Comparison of ENCODE assay signal across 17 cellular contexts in the genomic region with DNA sequence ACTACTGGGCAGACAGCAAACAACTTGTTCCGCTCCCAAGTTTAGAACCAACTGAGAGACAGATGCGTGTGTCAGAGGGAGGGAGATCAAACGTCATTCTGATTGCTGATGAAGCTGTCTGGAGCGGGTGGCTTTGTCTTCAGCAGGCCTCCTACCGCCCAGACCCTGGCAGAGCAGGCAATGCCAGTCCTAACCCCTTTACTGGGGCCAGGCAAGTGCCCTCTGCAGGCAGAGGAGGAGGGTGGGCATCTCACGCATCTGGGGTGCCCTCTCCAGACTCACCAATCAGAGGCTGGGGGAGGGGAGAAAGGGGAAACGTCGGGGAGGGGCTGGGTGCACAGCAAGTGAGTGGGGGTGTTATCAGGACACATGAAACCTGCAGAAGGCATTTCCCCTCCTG.
DNase-seq lines count a peak whose midpoint lies in the region; ATAC-seq, FAIRE-seq and TF ChIP-seq lines count a peak whose summit lies in the region.
"Had no signal": no experiment of that assay in that cellular context is flagged by ENCODE, and none has a peak within 500 bp of the region (broad histone marks: within the 10 kb centered on the region; RNA-seq: fewer than 3 reads in every experiment).

No MANE protein-coding gene starts in this region.

- H3K23me2 ChIP-seq in H1 (ENCODE audit: low read depth, low read length) = peaks cover 5% of the 10 kb centered on the region; the same call in 1 of the 2 replicates

- no peaks in the 10 kb centered on the region for H3K9me3 ChIP-seq in Karpas-422 (ENCODE audit: low read length)
- H3K9me3 ChIP-seq in H1 (ENCODE audit: insufficient read depth in 2 of 2, low read depth in 1 of 2, low read length in 1 of 2) = no peaks in the 10 kb centered on the region
- no peaks in the 10 kb centered on the region for H3K9me3 ChIP-seq in effector memory CD4-positive, alpha-beta T cell (ENCODE audit: control insufficient read depth, low read length)
- H3K9me3 ChIP-seq in left lung = no peaks in the 10 kb centered on the region
- H3K9me3 ChIP-seq: breast epithelium, lower lobe of right lung had no signal

- no peak overlapping the region for H4K91ac ChIP-seq in H1 (replicated peaks; ENCODE audit: insufficient read length, low read length)

- CTCF ChIA-PET in H1 (lab: Charles Lee; ENCODE audit: partially characterized antibody) = interaction anchor here (0.7 to 1.7 kb wide), 3 partner anchors 34 to 189 kb away, joined by 3 to 4 read pairs (median 3); no protein-coding TSS in a partner anchor

- H3K27me3 ChIP-seq in Karpas-422 (ENCODE audit: low read length) (no peaks in the 10 kb centered on the region), H1 (replicated peaks in 1 of 4; ENCODE audit: control insufficient read depth in 3 of 4, extremely low read depth in 1 of 4, insufficient read depth in 3 of 4, low read length in 3 of 4) (no peaks in the 10 kb centered on the region; a peak in 1 of 7 replicates), left lung (peaks cover 0 to 16% of the 10 kb centered on the region in 2 donors)
- H3K27me3 ChIP-seq in effector memory CD4-positive, alpha-beta T cell (replicated peaks; ENCODE audit: control insufficient read depth, insufficient read depth, low read length, poor library complexity, severe bottlenecking) = no peaks in the 10 kb centered on the region
- H3K27me3 ChIP-seq: breast epithelium had no signal

- H3K4me3 ChIP-seq in Karpas-422 (ENCODE audit: low read length) = no peak overlapping the region
- no peak overlapping the region for H3K4me3 ChIP-seq in H1 (ENCODE audit: extremely low read depth in 1 of 4, insufficient read depth in 2 of 4, low read depth in 3 of 4, low read length in 4 of 4)
- no peak overlapping the region for H3K4me3 ChIP-seq in effector memory CD4-positive, alpha-beta T cell (ENCODE audit: insufficient read depth, low read depth, low read length, poor library complexity, severe bottlenecking)
- H3K4me3 ChIP-seq in left lung = no peak overlapping the region
- H3K4me3 ChIP-seq: breast epithelium, lower lobe of right lung had no signal

- no peaks in the 10 kb centered on the region for H3K9me2 ChIP-seq in Karpas-422 (replicated peaks; ENCODE audit: insufficient read depth, low read length)

- intact Hi-C loops in left lung (cut with DNase I) = no loop called here

- no peak overlapping the region for H3K18ac ChIP-seq in H1 (ENCODE audit: extremely low read depth, low read length)

- peak overlapping the region; percentile 35; the same call in 1 of the 2 replicates for H4K8ac ChIP-seq in H1 (ENCODE audit: extremely low read depth, insufficient read depth, low read length)

- H3K9ac ChIP-seq in Karpas-422 (ENCODE audit: low read length) (no peak overlapping the region), H1 (replicated peaks in 1 of 4; ENCODE audit: extremely low read depth in 1 of 4, low read depth in 3 of 4, low read length in 3 of 4) (no peak overlapping the region)

- no peak overlapping the region for H2BK5ac ChIP-seq in H1 (ENCODE audit: low read depth, low read length)

- H3K36me3 ChIP-seq in Karpas-422 (ENCODE audit: insufficient read depth, low read length) (no peaks in the 10 kb centered on the region), H1 (ENCODE audit: control insufficient read depth in 2 of 4, insufficient read depth in 4 of 4, low read length in 3 of 4) (no peaks in the 10 kb centered on the region), left lung (no peaks in the 10 kb centered on the region)
- H3K36me3 ChIP-seq in effector memory CD4-positive, alpha-beta T cell (ENCODE audit: control insufficient read depth, insufficient read depth, low read length) = no peaks in the 10 kb centered on the region
- H3K36me3 ChIP-seq: breast epithelium, lower lobe of right lung had no signal

- H2BK15ac ChIP-seq in H1 (ENCODE audit: low read length) = no peak overlapping the region

- peak; percentile 76 for DNase-seq in DMS 273 (lab: John Stamatoyannopoulos, UW; ENCODE audit: unreplicated experiment)
- peak; percentile 57 for DNase-seq in Karpas-422
- no peak for DNase-seq in H1 (ENCODE audit: low read depth in 1 of 2, low spot score in 2 of 2)
- DNase-seq in islet precursor cell = peak; percentile 31
- DNase-seq in effector memory CD4-positive, alpha-beta T cell = no peak
- no peak for DNase-seq in NCI-H2227 treated with DMSO at 0.1 percent for 48 hours (lab: John Stamatoyannopoulos, UW)
- DNase-seq in left lung = no peak
- DNase-seq: activated CD4-positive, alpha-beta T cell treated with anti-CD3 and anti-CD28 coated beads for 4 hours; COR-L47; lower lobe of right lung; natural killer cell; NCI-H2029; stimulated activated CD4-positive, alpha-beta T cell treated with anti-CD3 and anti-CD28 coated beads, Interleukin-1b, Interleukin-23, amount 100 ng/mL, for 48 hours; T-helper 9 cell had no signal

- POLR2A ChIA-PET in H1 (lab: Charles Lee; ENCODE audit: partially characterized antibody) = no interaction called here

- no peak overlapping the region for H3K4ac ChIP-seq in H1 (replicated peaks; ENCODE audit: insufficient read length, low read depth, low read length)

- H2BK20ac ChIP-seq in H1 (ENCODE audit: low read length) = no peak overlapping the region

- H4K5ac ChIP-seq in H1 (ENCODE audit: insufficient read length, low read depth, low read length) = no peak overlapping the region

- no peaks in the 10 kb centered on the region for H3K4me1 ChIP-seq in Karpas-422 (ENCODE audit: low read length)
- H3K4me1 ChIP-seq in H1 (replicated peaks in 1 of 4; ENCODE audit: control insufficient read depth in 3 of 4, insufficient read depth in 4 of 4, low read length in 3 of 4) = peaks cover 0 to 2% (median 0%) of the 10 kb centered on the region in 4 experiments; a peak in 1 of 7 replicates
- no peaks in the 10 kb centered on the region for H3K4me1 ChIP-seq in effector memory CD4-positive, alpha-beta T cell (ENCODE audit: control insufficient read depth, insufficient read depth, low read length, poor library complexity, severe bottlenecking)
- H3K4me1 ChIP-seq in left lung = no peaks in the 10 kb centered on the region
- H3K4me1 ChIP-seq: breast epithelium, lower lobe of right lung had no signal

- TF ChIP-seq POLR2A in H1 (IDR thresholded peaks at IDR 0.05; ENCODE audit: control extremely low read depth in 1 of 2, low read depth in 2 of 2, low read length in 2 of 2) = no peak

- TF ChIP-seq CTCF in H1 (IDR thresholded peaks at IDR 0.05; ENCODE audit: control extremely low read depth in 1 of 3, insufficient read depth in 1 of 3, low read depth in 1 of 3, low read length in 3 of 3) (peak; percentile 19 to 34 (median 30); a peak in 3 of 4 replicates), left lung (IDR thresholded peaks at IDR 0.05) (no peak)

- H3K14ac ChIP-seq in H1 (ENCODE audit: insufficient read length) = no peak overlapping the region

- no peak overlapping the region for H3K23ac ChIP-seq in H1 (ENCODE audit: insufficient read length)

- no peaks in the 10 kb centered on the region for H3K79me2 ChIP-seq in Karpas-422 (ENCODE audit: low read length)
- no peaks in the 10 kb centered on the region for H3K79me2 ChIP-seq in H1 (ENCODE audit: control insufficient read depth in 1 of 2, insufficient read depth in 2 of 2, low read length in 2 of 2)

- H4K20me1 ChIP-seq in Karpas-422 (ENCODE audit: insufficient read depth, low read depth, low read length) (0 out of 2 replicates have a peak, but pooled peaks cover 3% of the 10 kb centered on the region), H1 (replicated peaks in 1 of 2; ENCODE audit: control insufficient read depth in 1 of 2, insufficient read depth in 2 of 2, low read length in 2 of 2) (no peaks in the 10 kb centered on the region)

- no peak overlapping the region for H3K56ac ChIP-seq in H1 (replicated peaks; ENCODE audit: insufficient read length, low read depth, low read length)

- no peak overlapping the region for H3K27ac ChIP-seq in Karpas-422 (ENCODE audit: low read length)
- H3K27ac ChIP-seq in H1 (ENCODE audit: low read depth, low read length) = no peak overlapping the region
- no peak overlapping the region for H3K27ac ChIP-seq in effector memory CD4-positive, alpha-beta T cell (ENCODE audit: insufficient read depth, low read length, poor library complexity, severe bottlenecking)
- H3K27ac ChIP-seq in left lung = no peak overlapping the region
- H3K27ac ChIP-seq: breast epithelium, lower lobe of right lung had no signal

- WGBS in H1 (ENCODE audit: extremely low coverage in 1 of 2, insufficient coverage in 1 of 2, insufficient read length in 1 of 2, insufficient replicate concordance in 2 of 2, low coverage in 1 of 2, low lambda C conversion rate in 2 of 2, missing lambda C conversion rate in 1 of 2), 2 experiments = 58% methylated on average over 4 of the region's 8 CpGs; no CpG with 5 or more reads in 1 of the 2 experiments

- FAIRE-seq in H1 (lab: Jason Lieb, UNC) = no peak
- FAIRE-seq: G401.6 had no signal

- H2AFZ ChIP-seq in Karpas-422 (ENCODE audit: low read length) (no peak overlapping the region), H1 (ENCODE audit: low read length) (no peak overlapping the region)

- no peak overlapping the region for H2AK5ac ChIP-seq in H1 (ENCODE audit: low read depth, low read length)

- ATAC-seq in HG02885 (IDR thresholded peaks at IDR 0.05; ENCODE audit: poor library complexity, unreplicated experiment) = no peak
- ATAC-seq in left lung = no peak
- ATAC-seq: lower lobe of right lung, natural killer cell had no signal

- TF ChIP-seq EP300 in H1 (IDR thresholded peaks at IDR 0.05; ENCODE audit: borderline replicate concordance in 1 of 2, low read depth in 2 of 2, low read length in 2 of 2) = no peak

- H2BK12ac ChIP-seq in H1 (ENCODE audit: low read depth, low read length) = no peak overlapping the region

- H2BK120ac ChIP-seq in H1 (replicated peaks; ENCODE audit: low read depth, low read length) = no peak overlapping the region

- no peaks in the 10 kb centered on the region for H3K79me1 ChIP-seq in H1 (ENCODE audit: low read depth, low read length)

- TF ChIP-seq RAD21 in H1 (IDR thresholded peaks at IDR 0.05 in 1 of 2, conservative IDR thresholded peaks at IDR 0.05 in 1 of 2; ENCODE audit: low read depth in 2 of 2, low read length in 2 of 2) = no peak; a peak in 1 of 4 replicates

- H3K4me2 ChIP-seq in Karpas-422 (ENCODE audit: low read depth, low read length, poor library complexity, severe bottlenecking) (no peak overlapping the region), H1 (ENCODE audit: insufficient read depth in 1 of 2, low read depth in 2 of 2, low read length in 2 of 2) (no peak overlapping the region)

TF ChIP-seq in H1, 55 proteins besides CTCF, POLR2A, EP300 and RAD21:
- TF ChIP-seq CBX5 (IDR thresholded peaks at IDR 0.05; ENCODE audit: low read depth, low read length) (no peak), RFX5 (IDR thresholded peaks at IDR 0.05; ENCODE audit: borderline replicate concordance, low read depth, low read length) (no peak), EGR1 (IDR thresholded peaks at IDR 0.05; ENCODE audit: borderline replicate concordance, low read depth, low read length) (no peak), GABPA (IDR thresholded peaks at IDR 0.05; ENCODE audit: borderline replicate concordance, insufficient read depth, low read length) (no peak)

Comparison
In these comparisons a context has a peak if more than half of its experiments do, and no peak if none do; other contexts are left out.
1. DNase-seq: peak in DMS 273 (single experiment), Karpas-422 (single experiment) and islet precursor cell (single experiment); none in H1 (0 of 2), effector memory CD4-positive, alpha-beta T cell (0 of 3), NCI-H2227 treated with DMSO at 0.1 percent for 48 hours (single experiment) and left lung (0 of 2).
2. CTCF ChIP-seq: peak in H1 (3 of 3); none in left lung (0 of 2).